13 cellular contexts compared by ENCODE assay signal in genomic region chr2:15260813-15261212, GRCh38.
DNase-seq lines count a peak whose midpoint lies in the region; ATAC-seq, FAIRE-seq and TF ChIP-seq lines count a peak whose summit lies in the region.
"Had no signal": no experiment of that assay in that cellular context is flagged by ENCODE, and none has a peak within 500 bp of the region (broad histone marks: within the 10 kb centered on the region; RNA-seq: fewer than 3 reads in every experiment).

No MANE protein-coding gene starts in this region.

- no peaks in the 10 kb centered on the region for H4K20me1 ChIP-seq in endothelial cell of umbilical vein (replicated peaks; ENCODE audit: control insufficient read depth, extremely low read depth, insufficient read depth, low read length)

- no peak for ATAC-seq in HG03139 (IDR thresholded peaks at IDR 0.05; ENCODE audit: unreplicated experiment)
- ATAC-seq: CD8-positive, alpha-beta T cell; HCT116 had no signal

- FAIRE-seq in endothelial cell of umbilical vein (lab: Jason Lieb, UNC), result no peak
- no peak for FAIRE-seq in HTR-8/SVneo (lab: Jason Lieb, UNC)
- FAIRE-seq: H54 had no signal

- H3K9ac ChIP-seq in endothelial cell of umbilical vein (replicated peaks; ENCODE audit: extremely low read depth, insufficient read depth, low read length), result peak overlapping the region; percentile 9

- H3K4me2 ChIP-seq in endothelial cell of umbilical vein (ENCODE audit: insufficient read depth, low read length), result no peak overlapping the region

- no peaks in the 10 kb centered on the region for H3K79me2 ChIP-seq in endothelial cell of umbilical vein (ENCODE audit: control insufficient read depth, insufficient read depth, low read length)

- POLR2A ChIA-PET in HEK293 (lab: Yijun Ruan, JAX), result interaction anchor here (0.8 kb wide), 1 partner anchor 17 kb away, joined by 3 read pairs; no protein-coding TSS in a partner anchor
- POLR2A ChIA-PET in endothelial cell of umbilical vein (lab: Charles Lee), result no interaction called here

- intact Hi-C loops in endothelial cell of umbilical vein (cut with micrococcal nuclease), result no loop called here

- no TSS peak for BruUV-seq in endothelial cell of umbilical vein (replicated peaks; lab: Mats Ljungman, UMichigan)

- CTCF ChIA-PET in HEK293 (lab: Yijun Ruan, JAX) (no interaction called here), endothelial cell of umbilical vein (lab: Charles Lee) (no interaction called here)

- H3K36me3 ChIP-seq in HEK293 (ENCODE audit: control insufficient read depth in 2 of 2, insufficient read depth in 1 of 2, low read length in 2 of 2), result no peaks in the 10 kb centered on the region
- H3K36me3 ChIP-seq in endothelial cell of umbilical vein (ENCODE audit: control insufficient read depth in 2 of 2, extremely low read depth in 1 of 2, insufficient read depth in 2 of 2, low read length in 2 of 2), result no peaks in the 10 kb centered on the region
- H3K36me3 ChIP-seq in tibial nerve, result peaks cover 0 to 29% (median 0%) of the 10 kb centered on the region in 3 donors

- DNase-seq in NCI-H146 (lab: John Stamatoyannopoulos, UW) (peak; percentile 62), NCI-H748 (lab: John Stamatoyannopoulos, UW; ENCODE audit: unreplicated experiment) (peak; percentile 50), endothelial cell of umbilical vein (ENCODE audit: low read depth, low spot score) (no peak), HTR-8/SVneo (ENCODE audit: insufficient read length, low spot score) (no peak), SKM-1 treated with dmso at 0.1 percent for 144 hours (lab: John Stamatoyannopoulos, UW; ENCODE audit: unreplicated experiment) (no peak), tibial nerve (ENCODE audit: low spot score in 2 of 2) (no peak)
- DNase-seq: CD8-positive, alpha-beta T cell; DMS53; GF-D8 had no signal

- dilution Hi-C loops in endothelial cell of umbilical vein (cut with MboI; ENCODE audit: extremely low pct_ligation_motif_present, low sequenced_read_pairs), result no loop called here

- H3K4me3 ChIP-seq in HEK293 (ENCODE audit: low read depth, low read length) (no peak overlapping the region), endothelial cell of umbilical vein (replicated peaks in 1 of 3; ENCODE audit: insufficient read depth in 1 of 3, low read depth in 1 of 3, low read length in 3 of 3) (no peak overlapping the region), tibial nerve (no peak overlapping the region)

- H3K27me3 ChIP-seq in endothelial cell of umbilical vein (ENCODE audit: control insufficient read depth in 2 of 2, insufficient read depth in 2 of 2, low read length in 2 of 2), result no peaks in the 10 kb centered on the region
- H3K27me3 ChIP-seq in tibial nerve, result no peaks in the 10 kb centered on the region

- TF ChIP-seq EP300 in tibial nerve (IDR thresholded peaks at IDR 0.05), result no peak

- no peak overlapping the region for H2AFZ ChIP-seq in endothelial cell of umbilical vein (ENCODE audit: low read depth, low read length)

- no peak for TF ChIP-seq CTCF in HEK293 (tag by site-specific recombination; IDR thresholded peaks at IDR 0.05)
- TF ChIP-seq CTCF in endothelial cell of umbilical vein (IDR thresholded peaks at IDR 0.05; ENCODE audit: extremely low read depth in 1 of 2, insufficient read depth in 1 of 2, low read depth in 1 of 2, low read length in 2 of 2), result no peak
- TF ChIP-seq CTCF in tibial nerve (IDR thresholded peaks at IDR 0.05), result no peak

- WGBS in tibial nerve, 2 donors, result 85% methylated on average over 2 of the region's 2 CpGs

- TF ChIP-seq POLR2A in endothelial cell of umbilical vein (IDR thresholded peaks at IDR 0.05; ENCODE audit: low read depth, low read length), result no peak
- TF ChIP-seq POLR2A in tibial nerve (IDR thresholded peaks at IDR 0.05), result no peak

- H3K27ac ChIP-seq in HEK293 (ENCODE audit: extremely low read depth, low read depth, low read length), result no peak overlapping the region; the same call in 1 of the 2 replicates
- H3K27ac ChIP-seq in endothelial cell of umbilical vein (ENCODE audit: insufficient read depth, low read depth, low read length), result no peak overlapping the region
- no peak overlapping the region for H3K27ac ChIP-seq in tibial nerve

- H3K9me3 ChIP-seq in HEK293 (ENCODE audit: control insufficient read depth, insufficient read depth, low read depth, low read length) (no peaks in the 10 kb centered on the region), endothelial cell of umbilical vein (replicated peaks; ENCODE audit: control insufficient read depth, insufficient read depth, low read length) (no peaks in the 10 kb centered on the region), tibial nerve (peaks cover 0 to 11% (median 0%) of the 10 kb centered on the region in 4 donors)

- H3K4me1 ChIP-seq in HEK293 (ENCODE audit: control insufficient read depth, insufficient read depth, low read length) (peaks cover 24% of the 10 kb centered on the region), endothelial cell of umbilical vein (ENCODE audit: control insufficient read depth, extremely low read depth, insufficient read depth, low read length) (no peaks in the 10 kb centered on the region), tibial nerve (no peaks in the 10 kb centered on the region)

- no peaks in the 10 kb centered on the region for H3K9me1 ChIP-seq in endothelial cell of umbilical vein (replicated peaks; ENCODE audit: control insufficient read depth, extremely low read depth, insufficient read depth, low read length)

TF ChIP-seq in HEK293, 187 proteins besides CTCF, POLR2A, EP300 and RAD21 (continues in another document):
- TF ChIP-seq ZNF585B (tag by site-specific recombination; IDR thresholded peaks at IDR 0.05) (no peak), ZBTB44 (tag by site-specific recombination; IDR thresholded peaks at IDR 0.05) (0 out of 2 replicates have a peak, but pooled peaks have one; percentile 56), PRDM4 (tag by site-specific recombination; IDR thresholded peaks at IDR 0.05) (0 out of 2 replicates have a peak, but pooled peaks have one; percentile 27)

TF ChIP-seq in endothelial cell of umbilical vein, 7 proteins besides CTCF, POLR2A, EP300 and RAD21:
- TF ChIP-seq EZH2 (IDR thresholded peaks at IDR 0.05; ENCODE audit: borderline replicate concordance, low read depth, low read length, severe bottlenecking) (no peak), POLR2AphosphoS5 (IDR thresholded peaks at IDR 0.05; ENCODE audit: insufficient read depth, low read depth, low read length) (no peak), FOS (IDR thresholded peaks at IDR 0.05; ENCODE audit: borderline replicate concordance, insufficient read depth, low read length) (no peak), GATA2 (IDR thresholded peaks at IDR 0.05; ENCODE audit: insufficient read depth, insufficient read length, low read depth, low read length) (no peak), MAX (IDR thresholded peaks at IDR 0.05; ENCODE audit: insufficient read depth, insufficient read length) (no peak), JUN (IDR thresholded peaks at IDR 0.05; ENCODE audit: borderline replicate concordance, insufficient read depth, insufficient read length, low read depth) (no peak), MYC (IDR thresholded peaks at IDR 0.05; ENCODE audit: low read depth, low read length) (no peak)
TF ChIP-seq in endothelial cell of umbilical vein: peak in this region for 0.

Comparison
In these comparisons a context has a peak if more than half of its experiments do, and no peak if none do; other contexts are left out.
1. DNase-seq: peak in NCI-H146 (single experiment) and NCI-H748 (single experiment); none in endothelial cell of umbilical vein (single experiment), HTR-8/SVneo (single experiment), SKM-1 treated with dmso at 0.1 percent for 144 hours (single experiment) and tibial nerve (0 of 2).